Comparison of ENCODE assay signal across 10 cellular contexts in genomic region chr9:1875921-1876448, GRCh38.
DNase-seq lines count a peak whose midpoint lies in the region; ATAC-seq and TF ChIP-seq lines count a peak whose summit lies in the region.
"Had no signal": no experiment of that assay in that cellular context is flagged by ENCODE, and none has a peak within 500 bp of the region (broad histone marks: within the 10 kb centered on the region; RNA-seq: fewer than 3 reads in every experiment).

No MANE protein-coding gene starts in this region.

- H3K4me1 ChIP-seq in body of pancreas (no peaks in the 10 kb centered on the region), breast epithelium (no peaks in the 10 kb centered on the region)

- no peak for TF ChIP-seq POLR2A in body of pancreas (IDR thresholded peaks at IDR 0.05)
- TF ChIP-seq POLR2A in breast epithelium (IDR thresholded peaks at IDR 0.05) = no peak

- TF ChIP-seq CTCF in body of pancreas (IDR thresholded peaks at IDR 0.05) = no peak
- TF ChIP-seq CTCF in breast epithelium (IDR thresholded peaks at IDR 0.05) = no peak

- DNase-seq in M059J (ENCODE audit: low read depth) = peak; percentile 2
- peak; percentile 83 for DNase-seq in stimulated activated CD4-positive, alpha-beta T cell treated with anti-CD3 and anti-CD28 coated beads, Interleukin-4, amount 100 ng/mL, for 24 hours
- no peak for DNase-seq in DMS79 treated with DMSO at 0.1 percent for 48 hours (lab: John Stamatoyannopoulos, UW)
- DNase-seq in body of pancreas = no peak
- DNase-seq in breast epithelium (ENCODE audit: low spot score in 2 of 2) = no peak
- DNase-seq in dermis blood vessel endothelial cell = no peak
- DNase-seq: NCI-H2029 treated with DMSO at 0.1 percent for 48 hours, nucleus accumbens had no signal

- ATAC-seq in GM18909 (IDR thresholded peaks at IDR 0.05; ENCODE audit: poor library complexity, unreplicated experiment) (peak; percentile 73), GM21825 (IDR thresholded peaks at IDR 0.05; ENCODE audit: unreplicated experiment) (peak; percentile 67), body of pancreas (no peak)

- H3K4me3 ChIP-seq in body of pancreas (no peak overlapping the region), breast epithelium (no peak overlapping the region)

- H3K27ac ChIP-seq in body of pancreas (no peak overlapping the region), breast epithelium (no peak overlapping the region)

- H3K27me3 ChIP-seq in body of pancreas = no peaks in the 10 kb centered on the region
- no peaks in the 10 kb centered on the region for H3K27me3 ChIP-seq in breast epithelium

- H3K9me3 ChIP-seq in body of pancreas (no peaks in the 10 kb centered on the region), breast epithelium (no peaks in the 10 kb centered on the region)

- intact Hi-C loops in body of pancreas (cut with DNase I) (no loop called here), breast epithelium (cut with DNase I; ENCODE audit: low total_unique reads) (no loop called here)

- 66 to 71% methylated on average over 5 of the region's 5 CpGs for WGBS in body of pancreas, 2 donors

- no peaks in the 10 kb centered on the region for H3K36me3 ChIP-seq in body of pancreas (replicated peaks in 1 of 2; ENCODE audit: insufficient read depth in 1 of 2, low read depth in 2 of 2)
- no peaks in the 10 kb centered on the region for H3K36me3 ChIP-seq in breast epithelium

Comparison
In these comparisons a context has a peak if more than half of its experiments do, and no peak if none do; other contexts are left out.
1. DNase-seq: peak in M059J (single experiment) and stimulated activated CD4-positive, alpha-beta T cell treated with anti-CD3 and anti-CD28 coated beads, Interleukin-4, amount 100 ng/mL, for 24 hours (single experiment); none in DMS79 treated with DMSO at 0.1 percent for 48 hours (single experiment), body of pancreas (0 of 4), breast epithelium (0 of 2) and dermis blood vessel endothelial cell (single experiment).